Comparison of ENCODE assay signal across 28 cellular contexts in genomic region chr3:53533486-53533885, GRCh38. TPM values are rescaled to one million over a fixed set of nuclear protein-coding genes. Genes with fewer than 3 reads are reported as not detected.
"Had no signal": no experiment of that assay in that cellular context is flagged by ENCODE, and none has a peak within 500 bp of the region (broad histone marks: within the 10 kb centered on the region; RNA-seq: fewer than 3 reads in every experiment).

No MANE protein-coding gene starts in this region.

- DNase-seq: naive thymus-derived CD4-positive, alpha-beta T cell; natural killer cell; nephron progenitor cell; occipital lobe; ovary; posterior cingulate gyrus; psoas muscle; right cardiac atrium; right lobe of liver; sigmoid colon; small intestine; stimulated activated CD4-positive, alpha-beta T cell treated with anti-CD3 and anti-CD28 coated beads, Interleukin-15, amount 100 ng/mL, for 24 hours; stimulated activated CD4-positive, alpha-beta T cell treated with anti-CD3 and anti-CD28 coated beads, Interleukin-2, amount 100 ng/mL, for 24 hours; stimulated activated CD4-positive, alpha-beta T cell treated with anti-CD3 and anti-CD28 coated beads, Interleukin-2, amount 100 ng/mL, for 48 hours; stimulated activated CD4-positive, alpha-beta T cell treated with anti-CD3 and anti-CD28 coated beads, Interleukin-4, amount 100 ng/mL, for 24 hours; stimulated activated naive B cell treated with anti-CD40 and anti-IgM and Interleukin-4, amounts not matched to agents 10 μg/mL and 1 μg/mL and 100 μg/mL, for 72 hours; stimulated activated naive CD4-positive, alpha-beta T cell treated with Interleukin-2 at 50 U/mL for 16 hours; stomach; tibial artery; transverse colon; upper lobe of right lung; uterus had no signal

- H3K4me3 ChIP-seq: ovary, psoas muscle, right lobe of liver, sigmoid colon, stomach, tibial artery, transverse colon, upper lobe of right lung, uterus had no signal

- H3K27me3 ChIP-seq: ovary, right lobe of liver, sigmoid colon, stomach, tibial artery, transverse colon, upper lobe of right lung, uterus had no signal

- H3K36me3 ChIP-seq: ovary, right lobe of liver, sigmoid colon, stomach, tibial artery, transverse colon, upper lobe of right lung, uterus had no signal

- H3K27ac ChIP-seq: ovary, parathyroid adenoma, psoas muscle, right lobe of liver, sigmoid colon, stomach, tibial artery, transverse colon, upper lobe of right lung had no signal

- H3K27ac Mint-ChIP-seq: naive thymus-derived CD4-positive, alpha-beta T cell; natural killer cell; nephron progenitor cell; progenitor cell of endocrine pancreas; stimulated activated effector memory CD8-positive, alpha-beta T cell treated with anti-CD3 and anti-CD28 coated beads, Interleukin-12 subunit alpha, Interleukin-12 subunit beta, amount 100 ng/mL, for 72 hours; stimulated activated naive B cell treated with anti-CD40 and anti-IgM and Interleukin-4, amounts not matched to agents 10 μg/mL and 1 μg/mL and 100 μg/mL, for 72 hours; stimulated activated naive CD8-positive, alpha-beta T cell treated with anti-CD3 and anti-CD28 coated beads, Interleukin-15, Interleukin-2, amounts not matched to agents 100 ng/mL and 50 ng/mL, for 24 hours; type B pancreatic cell had no signal

- H3K36me3 Mint-ChIP-seq: naive thymus-derived CD4-positive, alpha-beta T cell; natural killer cell; stimulated activated effector memory CD8-positive, alpha-beta T cell treated with anti-CD3 and anti-CD28 coated beads, Interleukin-12 subunit alpha, Interleukin-12 subunit beta, amount 100 ng/mL, for 72 hours; stimulated activated naive B cell treated with anti-CD40 and anti-IgM and Interleukin-4, amounts not matched to agents 10 μg/mL and 1 μg/mL and 100 μg/mL, for 72 hours; type B pancreatic cell had no signal

- H3K9me3 ChIP-seq: ovary, psoas muscle, right lobe of liver, sigmoid colon, stomach, tibial artery, transverse colon, upper lobe of right lung, uterus had no signal

- H3K4me3 Mint-ChIP-seq: naive thymus-derived CD4-positive, alpha-beta T cell; natural killer cell; nephron progenitor cell; neural crest cell; stimulated activated effector memory CD8-positive, alpha-beta T cell treated with anti-CD3 and anti-CD28 coated beads, Interleukin-12 subunit alpha, Interleukin-12 subunit beta, amount 100 ng/mL, for 72 hours; stimulated activated naive B cell treated with anti-CD40 and anti-IgM and Interleukin-4, amounts not matched to agents 10 μg/mL and 1 μg/mL and 100 μg/mL, for 72 hours; stimulated activated naive CD8-positive, alpha-beta T cell treated with anti-CD3 and anti-CD28 coated beads, Interleukin-15, Interleukin-2, amounts not matched to agents 100 ng/mL and 50 ng/mL, for 24 hours; type B pancreatic cell had no signal

- H3K4me1 ChIP-seq: parathyroid adenoma, psoas muscle, right lobe of liver, tibial artery, transverse colon, upper lobe of right lung, uterus had no signal

- H3K4me1 Mint-ChIP-seq: naive thymus-derived CD4-positive, alpha-beta T cell; natural killer cell; neural crest cell; stimulated activated effector memory CD8-positive, alpha-beta T cell treated with anti-CD3 and anti-CD28 coated beads, Interleukin-12 subunit alpha, Interleukin-12 subunit beta, amount 100 ng/mL, for 72 hours; stimulated activated naive B cell treated with anti-CD40 and anti-IgM and Interleukin-4, amounts not matched to agents 10 μg/mL and 1 μg/mL and 100 μg/mL, for 72 hours had no signal

- H3K9me3 Mint-ChIP-seq: naive thymus-derived CD4-positive, alpha-beta T cell; natural killer cell; nephron progenitor cell; neural crest cell; stimulated activated effector memory CD8-positive, alpha-beta T cell treated with anti-CD3 and anti-CD28 coated beads, Interleukin-12 subunit alpha, Interleukin-12 subunit beta, amount 100 ng/mL, for 72 hours; stimulated activated naive B cell treated with anti-CD40 and anti-IgM and Interleukin-4, amounts not matched to agents 10 μg/mL and 1 μg/mL and 100 μg/mL, for 72 hours; stimulated activated naive CD8-positive, alpha-beta T cell treated with anti-CD3 and anti-CD28 coated beads, Interleukin-15, Interleukin-2, amounts not matched to agents 100 ng/mL and 50 ng/mL, for 24 hours had no signal

RNA-seq across cellular contexts. Expression of gene CACNA1D, which starts 39.1 kb away (rescaled TPM):
- polyA plus RNA-seq: naive thymus-derived CD4-positive, alpha-beta T cell had no signal
